8 cellular contexts compared by ENCODE assay signal in the genomic region with DNA sequence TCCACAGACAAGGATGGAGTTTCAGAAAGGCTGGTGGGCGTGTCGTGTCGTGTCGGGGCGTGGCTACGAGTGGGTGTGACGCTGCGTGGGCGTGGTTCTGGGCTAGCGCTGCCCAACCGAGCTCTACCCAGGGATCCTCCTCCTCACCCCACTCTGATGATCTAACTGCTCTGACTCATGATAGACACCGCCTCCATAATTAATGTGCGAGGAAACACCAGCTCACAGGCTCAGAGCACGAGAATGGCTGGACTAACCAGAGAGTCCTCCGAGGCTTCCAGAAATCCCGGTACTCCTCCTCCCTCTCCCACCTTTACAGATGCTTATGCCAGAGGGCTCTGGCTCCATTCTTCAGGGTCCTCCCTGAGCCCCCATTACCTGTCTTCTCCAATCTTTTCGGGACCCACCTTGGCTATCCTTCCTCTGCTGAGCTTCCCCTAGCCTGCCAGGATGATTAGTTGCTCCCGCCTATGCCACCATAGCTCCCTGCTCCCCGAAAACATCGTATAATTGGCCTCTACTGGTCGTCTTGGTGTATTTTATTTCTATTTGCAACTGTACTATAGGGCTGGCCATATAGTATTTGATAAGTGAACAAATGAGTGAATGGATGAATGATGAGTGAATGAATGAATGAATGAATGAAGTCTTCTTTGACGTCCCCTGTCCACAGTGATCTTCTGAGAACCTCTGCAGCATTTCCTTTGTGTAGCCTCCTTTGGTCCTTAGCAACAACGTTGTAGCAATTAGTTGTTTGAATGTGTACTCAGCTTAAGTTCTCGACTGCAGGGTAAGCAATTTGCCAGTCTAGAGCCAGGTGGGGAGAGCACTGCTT. TPM values are rescaled to one million over a fixed set of nuclear protein-coding genes. Genes with fewer than 3 reads are reported as not detected.
DNase-seq lines count a peak whose midpoint lies in the region; ATAC-seq and TF ChIP-seq lines count a peak whose summit lies in the region.

No MANE protein-coding gene starts in this region.

- H3K4me1 ChIP-seq in sigmoid colon, result peaks cover 0 to 14% (median 10%) of the 10 kb centered on the region in 4 donors

- ATAC-seq in GM18867 (IDR thresholded peaks at IDR 0.05; ENCODE audit: unreplicated experiment) (peak; percentile 76), HG02610 (IDR thresholded peaks at IDR 0.05; ENCODE audit: unreplicated experiment) (no peak)

- peaks cover 25% of the 10 kb centered on the region for H3K4me1 Mint-ChIP-seq in T-helper 2 cell treated with Interferon-gamma antibody and Interleukin-4, amounts not matched to agents 5 μg/mL and 100 μg/mL, for 36 hours (ENCODE audit: low read depth)

- 23 to 38% methylated on average over 24 of the region's 24 CpGs for WGBS in sigmoid colon, 2 donors

- intact Hi-C loops in sigmoid colon (cut with DNase I), result loop anchor here (5.0 kb wide), 1 partner anchor 40 kb away; no protein-coding TSS in a partner anchor

- peak overlapping the region; percentile 76 for H3K4me3 Mint-ChIP-seq in T-helper 2 cell treated with Interferon-gamma antibody and Interleukin-4, amounts not matched to agents 5 μg/mL and 100 μg/mL, for 36 hours

- H3K9me3 Mint-ChIP-seq in T-helper 2 cell treated with Interferon-gamma antibody and Interleukin-4, amounts not matched to agents 5 μg/mL and 100 μg/mL, for 36 hours, result no peaks in the 10 kb centered on the region

- peak overlapping the region; percentile 85 for H3K27ac Mint-ChIP-seq in T-helper 2 cell treated with Interferon-gamma antibody and Interleukin-4, amounts not matched to agents 5 μg/mL and 100 μg/mL, for 36 hours

- TF ChIP-seq CTCF in astrocyte of the spinal cord (IDR thresholded peaks at IDR 0.05; ENCODE audit: low read depth, low read length) (no peak), sigmoid colon (IDR thresholded peaks at IDR 0.05) (no peak)

- in situ Hi-C loops in astrocyte of the spinal cord (cut with HindIII; ENCODE audit: low sequenced_read_pairs), result no loop called here

- no peak overlapping the region for H3K4me3 ChIP-seq in astrocyte of the spinal cord (ENCODE audit: low read depth, low read length)
- peak overlapping the region in 1 of 4 donors; percentile 20 for H3K4me3 ChIP-seq in sigmoid colon

- no peaks in the 10 kb centered on the region for H3K27me3 Mint-ChIP-seq in T-helper 2 cell treated with Interferon-gamma antibody and Interleukin-4, amounts not matched to agents 5 μg/mL and 100 μg/mL, for 36 hours (ENCODE audit: low read depth)

- TF ChIP-seq POLR2A in sigmoid colon (IDR thresholded peaks at IDR 0.05), result peak in 1 of 2 donors; percentile 23

- H3K9me3 ChIP-seq in sigmoid colon, result no peaks in the 10 kb centered on the region

- no peaks in the 10 kb centered on the region for H3K36me3 ChIP-seq in sigmoid colon

- no peaks in the 10 kb centered on the region for H3K36me3 Mint-ChIP-seq in T-helper 2 cell treated with Interferon-gamma antibody and Interleukin-4, amounts not matched to agents 5 μg/mL and 100 μg/mL, for 36 hours (ENCODE audit: low read depth)

- H3K27ac ChIP-seq in sigmoid colon, result peak overlapping the region in 2 of 4 donors; percentile 50

- peak; percentile 96 for DNase-seq in NCI-H1436 (lab: John Stamatoyannopoulos, UW)
- peak; percentile 86 for DNase-seq in T-helper 2 cell treated with Interferon-gamma antibody and Interleukin-4, amounts not matched to agents 5 μg/mL and 100 μg/mL, for 36 hours (ENCODE audit: low spot score)
- DNase-seq in astrocyte of the spinal cord (ENCODE audit: low read depth, low spot score), result peak; percentile 90
- DNase-seq in hypothalamus (lab: John Stamatoyannopoulos, UW), result peak in 35 of 51 donors; percentile 9 to 87 (median 41)
- peak; percentile 92 for DNase-seq in sigmoid colon
- DNase-seq in GM19238 (ENCODE audit: insufficient read length, low spot score), result no peak

- no peak for TF ChIP-seq EP300 in sigmoid colon (IDR thresholded peaks at IDR 0.05)

- no peaks in the 10 kb centered on the region for H3K27me3 ChIP-seq in sigmoid colon

RNA-seq across cellular contexts. Expression of a gene that starts 21.7 kb away (rescaled TPM):
- total RNA-seq in sigmoid colon, result not detected
- polyA plus RNA-seq in sigmoid colon, result 1 to 10 TPM in 2 of 3 donors, not detected in 1; 1.4 to 1.6 TPM

RNA-seq across cellular contexts. Expression of a gene that starts 31.0 kb away (rescaled TPM):
- total RNA-seq in sigmoid colon, result 100 to 1,000 TPM; 243 to 305 (median 271) TPM
- polyA plus RNA-seq in sigmoid colon, result 10 to 100 TPM; 12.3 to 46.4 (median 31.2) TPM
